17 cellular contexts compared by ENCODE assay signal in genomic region chr17:43034623-43035293, GRCh38. TPM values are rescaled to one million over a fixed set of nuclear protein-coding genes. Genes with fewer than 3 reads are reported as not detected.
A peak's percentile ranks its signal among the peaks of the same experiment; 100 is the strongest.
DNase-seq lines count a peak whose midpoint lies in the region; TF ChIP-seq lines count a peak whose summit lies in the region.
"Had no signal": no experiment of that assay in that cellular context is flagged by ENCODE, and none has a peak within 500 bp of the region (broad histone marks: within the 10 kb centered on the region; RNA-seq: fewer than 3 reads in every experiment).

No MANE protein-coding gene starts in this region.

- H3K27ac ChIP-seq in BLaER1 treated with 17β-estradiol and CSF1 and Interleukin-3, amounts not matched to agents 10 nM and 100 nM, result no peak overlapping the region
- peak overlapping the region; percentile 69 for H3K27ac ChIP-seq in WERI-Rb-1
- H3K27ac ChIP-seq: esophagus muscularis mucosa, psoas muscle had no signal

- H3K9ac ChIP-seq in BLaER1 treated with 17β-estradiol and CSF1 and Interleukin-3, amounts not matched to agents 10 nM and 100 nM, result peak overlapping the region in 2 of 11 experiments; percentile 26 to 35; a peak in 2 of 22 replicates

- H3K4me3 Mint-ChIP-seq in nephron (peak overlapping the region in 1 of 3 experiments; percentile 15), HFFc6 (no peak overlapping the region)
- H3K4me3 Mint-ChIP-seq: activated B cell treated with CpG ODN at 0.5 μM for 24 hours; activated CD8-positive, alpha-beta memory T cell treated with anti-CD3 and anti-CD28 coated beads, Interleukin-2, amount 10 ng/mL, durations not matched to agents 7 days and 5 days; dendritic cell treated with granulocyte-macrophage colony-stimulating factor and Interleukin-4, amounts not matched to agents 40 ng/mL and 50 ng/mL, for 4 days; T-cell had no signal

- no peaks in the 10 kb centered on the region; a peak in 1 of 22 replicates for H3K36me3 ChIP-seq in BLaER1 treated with 17β-estradiol and CSF1 and Interleukin-3, amounts not matched to agents 10 nM and 100 nM
- H3K36me3 ChIP-seq in WERI-Rb-1, result no peaks in the 10 kb centered on the region; the same call in 1 of the 2 replicates
- H3K36me3 ChIP-seq: esophagus muscularis mucosa, HAP-1 had no signal

- H3K4me1 Mint-ChIP-seq in nephron (peaks cover 24% of the 10 kb centered on the region), HFFc6 (ENCODE audit: low read depth) (no peaks in the 10 kb centered on the region)
- H3K4me1 Mint-ChIP-seq: activated B cell treated with CpG ODN at 0.5 μM for 24 hours; activated CD8-positive, alpha-beta memory T cell treated with anti-CD3 and anti-CD28 coated beads, Interleukin-2, amount 10 ng/mL, durations not matched to agents 7 days and 5 days; T-cell had no signal

- intact Hi-C loops in head of caudate nucleus (cut with DNase I), result no loop called here

- H3K27ac Mint-ChIP-seq in nephron (peak overlapping the region; percentile 23 to 82 (median 58)), HFFc6 (no peak overlapping the region)
- H3K27ac Mint-ChIP-seq: activated B cell treated with CpG ODN at 0.5 μM for 24 hours; activated CD8-positive, alpha-beta memory T cell treated with anti-CD3 and anti-CD28 coated beads, Interleukin-2, amount 10 ng/mL, durations not matched to agents 7 days and 5 days; dendritic cell treated with granulocyte-macrophage colony-stimulating factor and Interleukin-4, amounts not matched to agents 40 ng/mL and 50 ng/mL, for 4 days; T-cell had no signal

- H4K20me1 ChIP-seq in BLaER1 treated with 17β-estradiol and CSF1 and Interleukin-3, amounts not matched to agents 10 nM and 100 nM, result peaks cover 0 to 4% (median 0%) of the 10 kb centered on the region in 11 experiments; a peak in 1 of 22 replicates

- H3K9me3 ChIP-seq in BLaER1 treated with 17β-estradiol and CSF1 and Interleukin-3, amounts not matched to agents 10 nM and 100 nM (replicated peaks in 1 of 11), result no peaks in the 10 kb centered on the region
- no peaks in the 10 kb centered on the region for H3K9me3 ChIP-seq in WERI-Rb-1 (ENCODE audit: severe bottlenecking)
- H3K9me3 ChIP-seq: esophagus muscularis mucosa, HAP-1, psoas muscle had no signal

- H3K27me3 ChIP-seq in BLaER1 treated with 17β-estradiol and CSF1 and Interleukin-3, amounts not matched to agents 10 nM and 100 nM, result no peaks in the 10 kb centered on the region
- no peaks in the 10 kb centered on the region for H3K27me3 ChIP-seq in WERI-Rb-1 (ENCODE audit: insufficient read depth, low read depth, severe bottlenecking)
- H3K27me3 ChIP-seq: esophagus muscularis mucosa had no signal

- no peak for TF ChIP-seq CTCF in WERI-Rb-1 (IDR thresholded peaks at IDR 0.05; ENCODE audit: low read depth, low read length)
- no peak for TF ChIP-seq CTCF in nephron (IDR thresholded peaks at IDR 0.05; ENCODE audit: unreplicated experiment in 3 of 3)
- TF ChIP-seq CTCF in HFFc6 (IDR thresholded peaks at IDR 0.05), result no peak

- peaks cover 4 to 25% (median 20%) of the 10 kb centered on the region in 10 experiments; a peak in 14 of 20 replicates for H3K4me1 ChIP-seq in BLaER1 treated with 17β-estradiol and CSF1 and Interleukin-3, amounts not matched to agents 10 nM and 100 nM
- H3K4me1 ChIP-seq: esophagus muscularis mucosa had no signal

- H3K4me3 ChIP-seq in BLaER1 treated with 17β-estradiol and CSF1 and Interleukin-3, amounts not matched to agents 10 nM and 100 nM, result no peak overlapping the region
- no peak overlapping the region; the same call in 1 of the 2 replicates for H3K4me3 ChIP-seq in WERI-Rb-1 (ENCODE audit: low read depth, low read length)
- H3K4me3 ChIP-seq: esophagus muscularis mucosa, HAP-1, psoas muscle had no signal

- no peaks in the 10 kb centered on the region for H3K9me3 Mint-ChIP-seq in nephron
- no peaks in the 10 kb centered on the region for H3K9me3 Mint-ChIP-seq in HFFc6
- H3K9me3 Mint-ChIP-seq: activated B cell treated with CpG ODN at 0.5 μM for 24 hours; dendritic cell treated with granulocyte-macrophage colony-stimulating factor and Interleukin-4, amounts not matched to agents 40 ng/mL and 50 ng/mL, for 4 days; T-cell had no signal

- H3K4me2 ChIP-seq in BLaER1 treated with 17β-estradiol and CSF1 and Interleukin-3, amounts not matched to agents 10 nM and 100 nM, result peak overlapping the region in 9 of 11 experiments; percentile 2 to 58 (median 28); a peak in 11 of 22 replicates

- no peaks in the 10 kb centered on the region for H3K36me3 Mint-ChIP-seq in nephron (ENCODE audit: low read depth)
- H3K36me3 Mint-ChIP-seq in HFFc6 (ENCODE audit: low read depth), result no peaks in the 10 kb centered on the region
- H3K36me3 Mint-ChIP-seq: activated CD8-positive, alpha-beta memory T cell treated with anti-CD3 and anti-CD28 coated beads, Interleukin-2, amount 10 ng/mL, durations not matched to agents 7 days and 5 days; T-cell had no signal

- H3K27me3 Mint-ChIP-seq in nephron (ENCODE audit: low read depth) (peaks cover 5% of the 10 kb centered on the region), HFFc6 (ENCODE audit: insufficient read depth) (peaks cover 1% of the 10 kb centered on the region)
- H3K27me3 Mint-ChIP-seq: activated B cell treated with CpG ODN at 0.5 μM for 24 hours; activated CD8-positive, alpha-beta memory T cell treated with anti-CD3 and anti-CD28 coated beads, Interleukin-2, amount 10 ng/mL, durations not matched to agents 7 days and 5 days; dendritic cell treated with granulocyte-macrophage colony-stimulating factor and Interleukin-4, amounts not matched to agents 40 ng/mL and 50 ng/mL, for 4 days; T-cell had no signal

- DNase-seq in WERI-Rb-1, result peak; percentile 65
- DNase-seq in middle frontal gyrus (ENCODE audit: extremely low spot score, low spot score), result no peak
- no peak for DNase-seq in HFFc6
- DNase-seq in head of caudate nucleus, result no peak
- DNase-seq: activated B cell treated with CpG ODN at 0.5 μM for 24 hours; activated CD8-positive, alpha-beta memory T cell treated with anti-CD3 and anti-CD28 coated beads, Interleukin-2, amount 10 ng/mL, durations not matched to agents 7 days and 5 days; NCI-H146; NCI-H226; NK-92 treated with Interleukin-12 subunit alpha and Interleukin-12 subunit beta, amount 100 ng/mL, for 24 hours; psoas muscle; stimulated activated naive CD4-positive, alpha-beta T cell treated with Interleukin-2 at 50 U/mL for 16 hours; T-cell had no signal

RNA-seq across cellular contexts. Expression of gene RND2, which starts 9.7 kb away (rescaled TPM):
- total RNA-seq in HFFc6 (2021; fragmentation: NEBNext Ultra II Directional; extraction: Animal tissue kit (Norgen Biotek cat#: 25700)), result under 1 TPM; 0.14 to 0.43 (median 0.37) TPM
- total RNA-seq: activated CD8-positive, alpha-beta memory T cell treated with anti-CD3 and anti-CD28 coated beads, Interleukin-2, amount 10 ng/mL, durations not matched to agents 7 days and 5 days had no signal

RNA-seq across cellular contexts. Expression of gene VAT1, which starts 12.6 kb away (rescaled TPM):
- total RNA-seq in HFFc6 (2021; fragmentation: NEBNext Ultra II Directional; extraction: Animal tissue kit (Norgen Biotek cat#: 25700)), result 100 to 1,000 TPM; 150 to 274 (median 244) TPM

RNA-seq across cellular contexts. Expression of gene IFI35, which starts 28.2 kb away (rescaled TPM):
- total RNA-seq in HFFc6 (2021; fragmentation: NEBNext Ultra II Directional; extraction: Animal tissue kit (Norgen Biotek cat#: 25700)), result 10 to 100 TPM in 4 of 6 experiments, 1 to 10 TPM in 2; 6.3 to 22.4 (median 18.8) TPM

RNA-seq across cellular contexts. Expression of gene RPL27, which starts 36.5 kb away (rescaled TPM):
- total RNA-seq in HFFc6 (2021; fragmentation: NEBNext Ultra II Directional; extraction: Animal tissue kit (Norgen Biotek cat#: 25700)), result 1,000 to 10,000 TPM; 1,047 to 1,349 (median 1,243) TPM

RNA-seq across cellular contexts. Expression of gene RUNDC1, which starts 54.4 kb away (rescaled TPM):
- 10 to 100 TPM in 5 of 6 experiments, 1 to 10 TPM in 1; 9.9 to 14.6 (median 10.3) TPM for total RNA-seq in HFFc6 (2021; fragmentation: NEBNext Ultra II Directional; extraction: Animal tissue kit (Norgen Biotek cat#: 25700))
